In the genomic region with DNA sequence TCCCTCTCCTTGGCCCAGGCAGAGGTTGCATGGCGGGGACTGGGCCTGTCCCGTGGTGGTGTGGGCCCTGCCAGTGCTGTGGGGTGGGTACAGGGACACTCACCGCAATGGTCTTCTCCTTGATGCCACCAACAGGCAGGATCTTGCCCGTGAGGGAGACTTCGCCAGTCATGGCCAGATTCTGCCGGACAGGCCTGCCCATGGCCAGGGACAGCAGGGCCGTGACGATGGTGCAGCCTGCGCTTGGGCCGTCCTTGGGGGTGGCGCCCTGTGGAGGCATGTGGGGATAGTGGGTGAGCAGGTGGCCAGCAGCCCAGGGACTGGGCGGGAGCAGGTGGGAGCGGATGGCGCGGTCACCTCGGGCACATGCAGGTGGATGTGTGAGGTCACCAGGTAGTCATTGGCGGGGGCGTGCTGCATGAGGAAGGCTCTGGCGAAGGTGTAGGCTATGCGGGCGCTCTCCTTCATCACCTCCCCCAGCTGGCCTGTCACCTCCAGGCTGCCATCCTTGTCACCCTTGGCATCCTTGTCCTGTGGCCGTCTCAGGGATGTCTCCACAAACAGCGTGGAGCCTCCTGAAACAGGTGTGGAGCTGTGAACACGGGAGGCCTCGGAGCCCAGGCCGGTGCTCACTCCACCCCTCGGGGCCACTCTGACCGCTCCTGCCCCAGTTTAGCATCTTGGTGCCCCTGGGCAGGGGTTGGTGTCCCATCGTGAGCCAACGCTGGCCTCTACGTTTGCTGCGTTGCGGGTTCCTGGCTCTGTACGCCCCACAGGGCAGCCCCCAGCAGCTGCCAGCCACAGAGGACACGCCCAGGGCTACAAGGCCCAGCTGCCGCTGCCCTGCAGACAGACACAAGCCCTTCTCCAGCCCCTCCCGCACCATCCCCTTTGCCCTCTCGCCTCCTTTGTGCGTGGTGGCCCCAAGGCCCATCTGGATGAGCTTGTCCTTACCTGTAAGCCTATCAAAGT, we compare ENCODE assay signal across 1 cellular context.
TF ChIP-seq lines count a peak whose summit lies in the region.

No MANE protein-coding gene starts in this region.

TF ChIP-seq in HEK293, 187 proteins besides CTCF, POLR2A, EP300 and RAD21 (continued from another document):
- TF ChIP-seq, protein P1, sequence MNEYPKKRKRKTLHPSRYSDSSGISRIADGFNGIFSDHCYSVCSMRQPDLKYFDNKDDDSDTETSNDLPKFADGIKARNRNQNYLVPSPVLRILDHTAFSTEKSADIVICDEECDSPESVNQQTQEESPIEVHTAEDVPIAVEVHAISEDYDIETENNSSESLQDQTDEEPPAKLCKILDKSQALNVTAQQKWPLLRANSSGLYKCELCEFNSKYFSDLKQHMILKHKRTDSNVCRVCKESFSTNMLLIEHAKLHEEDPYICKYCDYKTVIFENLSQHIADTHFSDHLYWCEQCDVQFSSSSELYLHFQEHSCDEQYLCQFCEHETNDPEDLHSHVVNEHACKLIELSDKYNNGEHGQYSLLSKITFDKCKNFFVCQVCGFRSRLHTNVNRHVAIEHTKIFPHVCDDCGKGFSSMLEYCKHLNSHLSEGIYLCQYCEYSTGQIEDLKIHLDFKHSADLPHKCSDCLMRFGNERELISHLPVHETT (tag by site-specific recombination; IDR thresholded peaks at IDR 0.05), result 0 out of 2 replicates have a peak, but pooled peaks have one; percentile 35
- peak; percentile 53; the same call in 1 of the 2 replicates for TF ChIP-seq ZFP69B (tag by site-specific recombination; IDR thresholded peaks at IDR 0.05)
- TF ChIP-seq, protein P2, sequence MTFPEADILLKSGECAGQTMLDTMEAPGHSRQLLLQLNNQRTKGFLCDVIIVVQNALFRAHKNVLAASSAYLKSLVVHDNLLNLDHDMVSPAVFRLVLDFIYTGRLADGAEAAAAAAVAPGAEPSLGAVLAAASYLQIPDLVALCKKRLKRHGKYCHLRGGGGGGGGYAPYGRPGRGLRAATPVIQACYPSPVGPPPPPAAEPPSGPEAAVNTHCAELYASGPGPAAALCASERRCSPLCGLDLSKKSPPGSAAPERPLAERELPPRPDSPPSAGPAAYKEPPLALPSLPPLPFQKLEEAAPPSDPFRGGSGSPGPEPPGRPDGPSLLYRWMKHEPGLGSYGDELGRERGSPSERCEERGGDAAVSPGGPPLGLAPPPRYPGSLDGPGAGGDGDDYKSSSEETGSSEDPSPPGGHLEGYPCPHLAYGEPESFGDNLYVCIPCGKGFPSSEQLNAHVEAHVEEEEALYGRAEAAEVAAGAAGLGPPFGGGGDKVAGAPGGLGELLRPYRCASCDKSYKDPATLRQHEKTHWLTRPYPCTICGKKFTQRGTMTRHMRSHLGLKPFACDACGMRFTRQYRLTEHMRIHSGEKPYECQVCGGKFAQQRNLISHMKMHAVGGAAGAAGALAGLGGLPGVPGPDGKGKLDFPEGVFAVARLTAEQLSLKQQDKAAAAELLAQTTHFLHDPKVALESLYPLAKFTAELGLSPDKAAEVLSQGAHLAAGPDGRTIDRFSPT (tag by site-specific recombination; IDR thresholded peaks at IDR 0.05), result peak; percentile 94
- TF ChIP-seq ZNF510 (tag by site-specific recombination; IDR thresholded peaks at IDR 0.05; ENCODE audit: insufficient replicate concordance), result no peak
- TF ChIP-seq, protein P3, sequence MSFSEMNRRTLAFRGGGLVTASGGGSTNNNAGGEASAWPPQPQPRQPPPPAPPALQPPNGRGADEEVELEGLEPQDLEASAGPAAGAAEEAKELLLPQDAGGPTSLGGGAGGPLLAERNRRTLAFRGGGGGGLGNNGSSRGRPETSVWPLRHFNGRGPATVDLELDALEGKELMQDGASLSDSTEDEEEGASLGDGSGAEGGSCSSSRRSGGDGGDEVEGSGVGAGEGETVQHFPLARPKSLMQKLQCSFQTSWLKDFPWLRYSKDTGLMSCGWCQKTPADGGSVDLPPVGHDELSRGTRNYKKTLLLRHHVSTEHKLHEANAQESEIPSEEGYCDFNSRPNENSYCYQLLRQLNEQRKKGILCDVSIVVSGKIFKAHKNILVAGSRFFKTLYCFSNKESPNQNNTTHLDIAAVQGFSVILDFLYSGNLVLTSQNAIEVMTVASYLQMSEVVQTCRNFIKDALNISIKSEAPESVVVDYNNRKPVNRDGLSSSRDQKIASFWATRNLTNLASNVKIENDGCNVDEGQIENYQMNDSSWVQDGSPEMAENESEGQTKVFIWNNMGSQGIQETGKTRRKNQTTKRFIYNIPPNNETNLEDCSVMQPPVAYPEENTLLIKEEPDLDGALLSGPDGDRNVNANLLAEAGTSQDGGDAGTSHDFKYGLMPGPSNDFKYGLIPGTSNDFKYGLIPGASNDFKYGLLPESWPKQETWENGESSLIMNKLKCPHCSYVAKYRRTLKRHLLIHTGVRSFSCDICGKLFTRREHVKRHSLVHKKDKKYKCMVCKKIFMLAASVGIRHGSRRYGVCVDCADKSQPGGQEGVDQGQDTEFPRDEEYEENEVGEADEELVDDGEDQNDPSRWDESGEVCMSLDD (tag by site-specific recombination; IDR thresholded peaks at IDR 0.05), result 0 out of 2 replicates have a peak, but pooled peaks have one; percentile 32
- no peak; the same call in 1 of the 2 replicates for TF ChIP-seq ZNF596 (tag by site-specific recombination; IDR thresholded peaks at IDR 0.05)
- TF ChIP-seq, protein P4, sequence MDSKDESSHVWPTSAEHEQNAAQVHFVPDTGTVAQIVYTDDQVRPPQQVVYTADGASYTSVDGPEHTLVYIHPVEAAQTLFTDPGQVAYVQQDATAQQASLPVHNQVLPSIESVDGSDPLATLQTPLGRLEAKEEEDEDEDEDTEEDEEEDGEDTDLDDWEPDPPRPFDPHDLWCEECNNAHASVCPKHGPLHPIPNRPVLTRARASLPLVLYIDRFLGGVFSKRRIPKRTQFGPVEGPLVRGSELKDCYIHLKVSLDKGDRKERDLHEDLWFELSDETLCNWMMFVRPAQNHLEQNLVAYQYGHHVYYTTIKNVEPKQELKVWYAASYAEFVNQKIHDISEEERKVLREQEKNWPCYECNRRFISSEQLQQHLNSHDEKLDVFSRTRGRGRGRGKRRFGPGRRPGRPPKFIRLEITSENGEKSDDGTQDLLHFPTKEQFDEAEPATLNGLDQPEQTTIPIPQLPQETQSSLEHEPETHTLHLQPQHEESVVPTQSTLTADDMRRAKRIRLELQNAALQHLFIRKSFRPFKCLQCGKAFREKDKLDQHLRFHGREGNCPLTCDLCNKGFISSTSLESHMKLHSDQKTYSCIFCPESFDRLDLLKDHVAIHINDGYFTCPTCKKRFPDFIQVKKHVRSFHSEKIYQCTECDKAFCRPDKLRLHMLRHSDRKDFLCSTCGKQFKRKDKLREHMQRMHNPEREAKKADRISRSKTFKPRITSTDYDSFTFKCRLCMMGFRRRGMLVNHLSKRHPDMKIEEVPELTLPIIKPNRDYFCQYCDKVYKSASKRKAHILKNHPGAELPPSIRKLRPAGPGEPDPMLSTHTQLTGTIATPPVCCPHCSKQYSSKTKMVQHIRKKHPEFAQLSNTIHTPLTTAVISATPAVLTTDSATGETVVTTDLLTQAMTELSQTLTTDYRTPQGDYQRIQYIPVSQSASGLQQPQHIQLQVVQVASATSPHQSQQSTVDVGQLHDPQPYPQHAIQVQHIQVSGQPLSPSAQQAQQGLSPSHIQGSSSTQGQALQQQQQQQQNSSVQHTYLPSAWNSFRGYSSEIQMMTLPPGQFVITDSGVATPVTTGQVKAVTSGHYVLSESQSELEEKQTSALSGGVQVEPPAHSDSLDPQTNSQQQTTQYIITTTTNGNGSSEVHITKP (tag by site-specific recombination; IDR thresholded peaks at IDR 0.05), result no peak
- no peak for TF ChIP-seq ZNF792 (tag by site-specific recombination; IDR thresholded peaks at IDR 0.05)
